In the genomic region with DNA sequence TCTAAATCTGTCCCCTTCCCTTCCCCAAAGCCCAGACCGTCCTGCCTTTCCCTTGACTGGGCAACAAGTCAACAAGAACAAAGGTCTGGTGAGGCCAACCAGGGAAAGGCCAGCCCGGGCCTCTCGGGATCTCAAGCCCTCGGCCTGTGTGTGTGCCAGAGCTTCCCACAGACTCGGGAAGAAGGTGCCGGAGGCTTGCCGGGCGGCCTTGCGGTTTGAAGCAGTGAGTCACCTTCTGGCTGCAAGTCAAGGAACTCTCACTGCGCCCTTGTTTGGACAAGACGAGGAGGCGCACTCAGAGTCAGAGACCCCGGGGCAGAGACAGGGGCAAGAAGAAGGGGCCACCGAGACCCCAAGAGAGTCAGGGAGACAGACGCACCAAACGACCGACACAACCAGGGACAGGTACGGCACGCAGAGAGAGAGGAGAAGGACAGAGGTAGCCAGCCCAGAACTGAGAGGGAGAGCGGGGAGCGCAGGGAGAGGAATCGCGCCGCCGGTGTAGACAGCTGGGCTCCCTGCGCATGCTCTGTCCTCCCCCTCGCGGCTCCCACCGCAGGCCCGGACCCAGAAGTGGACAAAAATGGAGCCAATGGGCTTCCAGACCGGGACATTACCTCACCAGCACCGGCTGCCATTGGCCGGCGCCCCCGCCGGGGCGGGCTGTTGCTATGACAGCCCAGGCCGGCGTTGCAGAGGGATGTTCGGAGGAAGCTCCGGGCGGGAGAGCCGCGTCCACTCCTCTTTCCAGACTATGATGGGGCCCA, we compare ENCODE assay signal across 8 cellular contexts.
A peak's percentile ranks its signal among the peaks of the same experiment; 100 is the strongest.
DNase-seq lines count a peak whose midpoint lies in the region; ATAC-seq, FAIRE-seq and TF ChIP-seq lines count a peak whose summit lies in the region.

No MANE protein-coding gene starts in this region.

- peak overlapping the region; percentile 61 for H3K4me3 Mint-ChIP-seq in activated CD4-positive, alpha-beta T cell treated with anti-CD3 and anti-CD28 coated beads for 36 hours

- H3K27ac Mint-ChIP-seq in activated CD4-positive, alpha-beta T cell treated with anti-CD3 and anti-CD28 coated beads for 36 hours = peak overlapping the region; percentile 32

- peaks cover 24% of the 10 kb centered on the region for H3K4me1 Mint-ChIP-seq in activated CD4-positive, alpha-beta T cell treated with anti-CD3 and anti-CD28 coated beads for 36 hours

- CTCF ChIA-PET in activated CD4-positive, alpha-beta T cell treated with anti-CD3 and anti-CD28 coated beads for 36 hours (lab: Charles Lee) = interaction anchor here (0.6 to 1.2 kb wide), 3 partner anchors 10 to 104 kb away, joined by 3 to 6 read pairs (median 6); no protein-coding TSS in a partner anchor

- FAIRE-seq in kidney (lab: Jason Lieb, UNC) = no peak

- POLR2A ChIA-PET in activated CD4-positive, alpha-beta T cell treated with anti-CD3 and anti-CD28 coated beads for 36 hours (lab: Charles Lee) = interaction anchor here (0.6 kb wide), 2 partner anchors 67 to 202 kb away, joined by 3 read pairs; a partner anchor contains a TSS

- H3K4me3 ChIP-seq in choroid plexus epithelial cell (ENCODE audit: low read depth, low read length) (peak overlapping the region; percentile 61), kidney (ENCODE audit: low read length in 2 of 2) (peak overlapping the region; percentile 57 to 59)

- no peaks in the 10 kb centered on the region for H3K9me3 Mint-ChIP-seq in activated CD4-positive, alpha-beta T cell treated with anti-CD3 and anti-CD28 coated beads for 36 hours (ENCODE audit: low read depth)

- no peaks in the 10 kb centered on the region for H3K36me3 ChIP-seq in kidney (ENCODE audit: control insufficient read depth in 1 of 2, insufficient read depth in 2 of 2, low read length in 2 of 2)

- TF ChIP-seq CTCF in choroid plexus epithelial cell (conservative IDR thresholded peaks at IDR 0.05; ENCODE audit: low read depth, low read length) = peak; percentile 5
- no peak for TF ChIP-seq CTCF in kidney (IDR thresholded peaks at IDR 0.05; ENCODE audit: borderline replicate concordance, extremely low read depth, insufficient read depth)

- H3K27me3 Mint-ChIP-seq in activated CD4-positive, alpha-beta T cell treated with anti-CD3 and anti-CD28 coated beads for 36 hours = peaks cover 40% of the 10 kb centered on the region

- DNase-seq in AG08396 (ENCODE audit: low spot score) (peak; percentile 99), GM19240 (ENCODE audit: insufficient read length, low spot score) (peak; percentile 98), NCI-H510A treated with DMSO at 0.1 percent for 48 hours (lab: John Stamatoyannopoulos, UW) (peak; percentile 84), choroid plexus epithelial cell (ENCODE audit: low read depth) (peak; percentile 99), kidney (peak; percentile 98)
- DNase-seq in activated CD4-positive, alpha-beta T cell treated with anti-CD3 and anti-CD28 coated beads for 36 hours = peak; percentile 81
- peak; percentile 37 to 60 (median 38) for DNase-seq in stimulated activated CD4-positive, alpha-beta T cell treated with anti-CD3 and anti-CD28 coated beads, Interleukin-12 subunit alpha, Interleukin-12 subunit beta, amount 100 ng/mL, for 48 hours (ENCODE audit: low read depth in 2 of 3, low spot score in 1 of 3)

- ATAC-seq in HG03439 (IDR thresholded peaks at IDR 0.05; ENCODE audit: unreplicated experiment) = peak; percentile 91
- ATAC-seq in activated CD4-positive, alpha-beta T cell treated with anti-CD3 and anti-CD28 coated beads for 36 hours = peak; percentile 89

- intact Hi-C loops in activated CD4-positive, alpha-beta T cell treated with anti-CD3 and anti-CD28 coated beads for 36 hours (cut with DNase I, micrococcal nuclease) = loop anchor here in 1 of 2 experiments (1.0 kb wide), 1 partner anchor 41 kb away; no protein-coding TSS in a partner anchor
- intact Hi-C loops in kidney (cut with DNase I) = no loop called here

- peak overlapping the region; percentile 90 to 95 for H3K27ac ChIP-seq in kidney (ENCODE audit: low read depth in 2 of 2, low read length in 2 of 2)

- no peaks in the 10 kb centered on the region for H3K36me3 Mint-ChIP-seq in activated CD4-positive, alpha-beta T cell treated with anti-CD3 and anti-CD28 coated beads for 36 hours (ENCODE audit: low read depth)

- peak overlapping the region; percentile 64 to 79 for H3K9ac ChIP-seq in kidney (ENCODE audit: low read length in 2 of 2)

- no peaks in the 10 kb centered on the region for H3K9me3 ChIP-seq in kidney (ENCODE audit: control insufficient read depth in 1 of 2, low read length in 2 of 2)

- peaks cover 7 to 12% of the 10 kb centered on the region in 2 donors for H3K4me1 ChIP-seq in kidney (ENCODE audit: control insufficient read depth in 1 of 2, insufficient read depth in 1 of 2, low read depth in 1 of 2, low read length in 2 of 2)

Comparison
In these comparisons a context has a peak if more than half of its experiments do, and no peak if none do; other contexts are left out.
1. Peak in every context shown above with its lines: DNase-seq, ATAC-seq, H3K4me3 ChIP-seq and H3K27ac ChIP-seq.
2. DNase-seq: peak in every context shown above with its lines; median percentile 99 in AG08396; 99 in choroid plexus epithelial cell; 98 in GM19240; 98 in kidney; 84 in NCI-H510A treated with DMSO at 0.1 percent for 48 hours; 81 in activated CD4-positive, alpha-beta T cell treated with anti-CD3 and anti-CD28 coated beads for 36 hours; 38 in stimulated activated CD4-positive, alpha-beta T cell treated with anti-CD3 and anti-CD28 coated beads, Interleukin-12 subunit alpha, Interleukin-12 subunit beta, amount 100 ng/mL, for 48 hours.